12 cellular contexts compared by ENCODE assay signal in genomic region chr19:38252935-38253691, GRCh38. TPM values are rescaled to one million over a fixed set of nuclear protein-coding genes. Genes with fewer than 3 reads are reported as not detected.
DNase-seq lines count a peak whose midpoint lies in the region; ATAC-seq and TF ChIP-seq lines count a peak whose summit lies in the region.
"Had no signal": no experiment of that assay in that cellular context is flagged by ENCODE, and none has a peak within 500 bp of the region (broad histone marks: within the 10 kb centered on the region; RNA-seq: fewer than 3 reads in every experiment).

No MANE protein-coding gene starts in this region.

- H3K9ac ChIP-seq in endodermal cell (ENCODE audit: extremely low read depth, low read length, poor library complexity, severe bottlenecking): no peak overlapping the region
- peak overlapping the region; percentile 92 for H3K9ac ChIP-seq in muscle layer of colon (ENCODE audit: low read length)

- no peak for ATAC-seq in activated naive CD4-positive, alpha-beta T cell treated with anti-CD3 and anti-CD28 coated beads, Interleukin-2, amount 50 U/mL, for 72 hours
- ATAC-seq: left lobe of liver had no signal

- no peak overlapping the region for H3K4me3 Mint-ChIP-seq in endodermal cell
- H3K4me3 Mint-ChIP-seq in activated naive CD4-positive, alpha-beta T cell treated with anti-CD3 and anti-CD28 coated beads, Interleukin-2, amount 10 ng/mL, durations not matched to agents 7 days and 5 days: no peak overlapping the region

- H3K27ac ChIP-seq in endodermal cell (ENCODE audit: low read depth, low read length): peak overlapping the region; percentile 57
- peak overlapping the region; percentile 95 for H3K27ac ChIP-seq in muscle layer of colon (ENCODE audit: low read depth, low read length)
- H3K27ac ChIP-seq in transverse colon: peak overlapping the region; percentile 83 to 92 (median 90)
- H3K27ac ChIP-seq: 22Rv1 had no signal

- H3K4me1 ChIP-seq in endodermal cell (ENCODE audit: control insufficient read depth, insufficient read depth, low read length) (peaks cover 5% of the 10 kb centered on the region), muscle layer of colon (ENCODE audit: insufficient read depth, low read length) (peaks cover 37% of the 10 kb centered on the region), transverse colon (peaks cover 25 to 69% (median 35%) of the 10 kb centered on the region in 4 donors)

- intact Hi-C loops in transverse colon (cut with DNase I; ENCODE audit: low total_unique reads): no loop called here

- TF ChIP-seq CTCF in endodermal cell (conservative IDR thresholded peaks at IDR 0.05): no peak
- no peak for TF ChIP-seq CTCF in transverse colon (IDR thresholded peaks at IDR 0.05)

- H3K36me3 Mint-ChIP-seq in endodermal cell (ENCODE audit: low read depth): no peaks in the 10 kb centered on the region
- no peaks in the 10 kb centered on the region for H3K36me3 Mint-ChIP-seq in activated naive CD4-positive, alpha-beta T cell treated with anti-CD3 and anti-CD28 coated beads, Interleukin-2, amount 10 ng/mL, durations not matched to agents 7 days and 5 days
- no peaks in the 10 kb centered on the region for H3K36me3 Mint-ChIP-seq in activated naive CD4-positive, alpha-beta T cell treated with anti-CD3 and anti-CD28 coated beads, Interleukin-2, amount 50 U/mL, for 72 hours

- no peak overlapping the region for H3K4me3 ChIP-seq in endodermal cell (ENCODE audit: low read length)
- H3K4me3 ChIP-seq in muscle layer of colon (ENCODE audit: low read depth in 1 of 2, low read length in 2 of 2): peak overlapping the region; percentile 77 to 85
- H3K4me3 ChIP-seq in transverse colon: peak overlapping the region in 3 of 4 donors; percentile 11 to 30 (median 21)

- no peak overlapping the region for H3K27ac Mint-ChIP-seq in endodermal cell
- H3K27ac Mint-ChIP-seq in activated naive CD4-positive, alpha-beta T cell treated with anti-CD3 and anti-CD28 coated beads, Interleukin-2, amount 10 ng/mL, durations not matched to agents 7 days and 5 days: no peak overlapping the region
- no peak overlapping the region for H3K27ac Mint-ChIP-seq in activated naive CD4-positive, alpha-beta T cell treated with anti-CD3 and anti-CD28 coated beads, Interleukin-2, amount 50 U/mL, for 72 hours

- in situ Hi-C loops in transverse colon (cut with MboI; ENCODE audit: low pct_ligation_motif_present in 1 of 4, low pct_unique_long_range_greater_than_20kb in 1 of 4, low sequenced_read_pairs in 3 of 4): no loop called here

- H3K27me3 ChIP-seq in endodermal cell (ENCODE audit: control insufficient read depth, insufficient read depth, low read length, poor library complexity, severe bottlenecking): no peaks in the 10 kb centered on the region
- H3K27me3 ChIP-seq in muscle layer of colon (ENCODE audit: control insufficient read depth in 1 of 2, insufficient read depth in 2 of 2, low read length in 2 of 2): peaks cover 0 to 9% of the 10 kb centered on the region in 2 donors
- H3K27me3 ChIP-seq in transverse colon: peaks cover 24% of the 10 kb centered on the region

- TF ChIP-seq POLR2A in transverse colon (IDR thresholded peaks at IDR 0.05): no peak

- TF ChIP-seq EP300 in transverse colon (IDR thresholded peaks at IDR 0.05; ENCODE audit: low read depth): no peak

- H3K4me1 Mint-ChIP-seq in endodermal cell: peaks cover 18% of the 10 kb centered on the region
- peaks cover 8% of the 10 kb centered on the region for H3K4me1 Mint-ChIP-seq in activated naive CD4-positive, alpha-beta T cell treated with anti-CD3 and anti-CD28 coated beads, Interleukin-2, amount 10 ng/mL, durations not matched to agents 7 days and 5 days

- CTCF ChIA-PET in activated naive CD4-positive, alpha-beta T cell treated with anti-CD3 and anti-CD28 coated beads, Interleukin-2, amount 10 ng/mL, durations not matched to agents 7 days and 5 days (lab: Charles Lee): interaction anchor here (3.1 kb wide), 1 partner anchor 10 kb away, joined by 8 read pairs; no protein-coding TSS in a partner anchor

- H3K9me3 ChIP-seq in endodermal cell (ENCODE audit: control insufficient read depth, low read length) (no peaks in the 10 kb centered on the region), muscle layer of colon (ENCODE audit: low read length) (no peaks in the 10 kb centered on the region), transverse colon (no peaks in the 10 kb centered on the region)

- H3K27me3 Mint-ChIP-seq in endodermal cell (ENCODE audit: insufficient read depth): peaks cover 26% of the 10 kb centered on the region
- peaks cover 56% of the 10 kb centered on the region for H3K27me3 Mint-ChIP-seq in activated naive CD4-positive, alpha-beta T cell treated with anti-CD3 and anti-CD28 coated beads, Interleukin-2, amount 10 ng/mL, durations not matched to agents 7 days and 5 days

- DNase-seq in NCI-H82 (lab: John Stamatoyannopoulos, UW): peak; percentile 79
- no peak for DNase-seq in NCI-H82 treated with DMSO at 0.1 percent for 48 hours (lab: John Stamatoyannopoulos, UW; ENCODE audit: unreplicated experiment)
- DNase-seq in endodermal cell: peak; percentile 68
- DNase-seq in transverse colon: no peak
- DNase-seq in activated naive CD4-positive, alpha-beta T cell treated with anti-CD3 and anti-CD28 coated beads, Interleukin-2, amount 10 ng/mL, durations not matched to agents 7 days and 5 days: no peak
- no peak for DNase-seq in activated naive CD4-positive, alpha-beta T cell treated with anti-CD3 and anti-CD28 coated beads, Interleukin-2, amount 50 U/mL, for 72 hours (ENCODE audit: low spot score in 2 of 2)
- no peak for DNase-seq in NCI-H128 (lab: John Stamatoyannopoulos, UW; ENCODE audit: unreplicated experiment)
- DNase-seq: activated CD4-positive, CD25-positive, alpha-beta regulatory T cell treated with anti-CD3 and anti-CD28 coated beads, Interleukin-2, amount 50 U/mL, for 72 hours; NCI-H1417 treated with DMSO at 0.1 percent for 48 hours had no signal

- no peaks in the 10 kb centered on the region for H3K9me3 Mint-ChIP-seq in endodermal cell
- no peaks in the 10 kb centered on the region for H3K9me3 Mint-ChIP-seq in activated naive CD4-positive, alpha-beta T cell treated with anti-CD3 and anti-CD28 coated beads, Interleukin-2, amount 10 ng/mL, durations not matched to agents 7 days and 5 days
- H3K9me3 Mint-ChIP-seq in activated naive CD4-positive, alpha-beta T cell treated with anti-CD3 and anti-CD28 coated beads, Interleukin-2, amount 50 U/mL, for 72 hours: no peaks in the 10 kb centered on the region

- 57 to 64% methylated on average over 12 to 20 of the region's 21 CpGs for WGBS in endodermal cell (ENCODE audit: insufficient coverage in 1 of 2, insufficient read length in 1 of 2), 2 experiments
- 46% methylated on average over 21 of the region's 21 CpGs; no CpG with 5 or more reads in 1 of the 2 donors for WGBS in transverse colon (ENCODE audit: low coverage in 1 of 2), 2 donors

- no peaks in the 10 kb centered on the region for H3K36me3 ChIP-seq in endodermal cell (ENCODE audit: control insufficient read depth, insufficient read depth, low read length)
- peaks cover 5% of the 10 kb centered on the region for H3K36me3 ChIP-seq in muscle layer of colon (ENCODE audit: insufficient read depth, low read length)
- no peaks in the 10 kb centered on the region for H3K36me3 ChIP-seq in transverse colon

RNA-seq across cellular contexts. Expression of gene PPP1R14A, which starts 3.1 kb away (rescaled TPM):
- 10 to 100 TPM in 1 of 2 donors, 1 to 10 TPM in 1; 8.6 to 13.8 TPM for total RNA-seq in endodermal cell
- 8.8 TPM for polyA plus RNA-seq in endodermal cell (2013, experiment 1 of 2)
- 7.4 TPM for polyA plus RNA-seq in endodermal cell (2013, experiment 2 of 2)
- 100 to 1,000 TPM in 2 of 4 donors, 10 to 100 TPM in 2; 41.5 to 116 (median 80.0) TPM for total RNA-seq in transverse colon
- total RNA-seq in activated naive CD4-positive, alpha-beta T cell treated with anti-CD3 and anti-CD28 coated beads, Interleukin-2, amount 50 U/mL, for 72 hours: under 1 TPM; 0.46 to 0.74 TPM

RNA-seq across cellular contexts. Expression of gene SPINT2, which starts 11.3 kb away (rescaled TPM):
- 100 to 1,000 TPM; 415 to 487 TPM for total RNA-seq in endodermal cell
- polyA plus RNA-seq in endodermal cell (2013, experiment 1 of 2): 136 TPM
- 110 TPM for polyA plus RNA-seq in endodermal cell (2013, experiment 2 of 2)
- total RNA-seq in transverse colon: 1,000 to 10,000 TPM in 2 of 4 donors, 100 to 1,000 TPM in 2; 396 to 1,376 (median 946) TPM
- 100 to 1,000 TPM in 1 of 2 donors, 10 to 100 TPM in 1; 43.0 to 101 TPM for total RNA-seq in activated naive CD4-positive, alpha-beta T cell treated with anti-CD3 and anti-CD28 coated beads, Interleukin-2, amount 50 U/mL, for 72 hours

RNA-seq across cellular contexts. Expression of gene DPF1, which starts 29.1 kb away (rescaled TPM):
- total RNA-seq in endodermal cell (1 to 10 TPM; 3.3 to 4.5 TPM), transverse colon (not detected)
- polyA plus RNA-seq in endodermal cell (2013, experiment 1 of 2): 12.8 TPM
- 14.5 TPM for polyA plus RNA-seq in endodermal cell (2013, experiment 2 of 2)
- 1 to 10 TPM in 1 of 2 donors, not detected in 1; 2.1 TPM for total RNA-seq in activated naive CD4-positive, alpha-beta T cell treated with anti-CD3 and anti-CD28 coated beads, Interleukin-2, amount 50 U/mL, for 72 hours
- total RNA-seq: left lobe of liver had no signal

RNA-seq across cellular contexts. Expression of gene C19orf33, which starts 50.9 kb away (rescaled TPM):
- total RNA-seq in endodermal cell (10 to 100 TPM in 1 of 2 donors, 1 to 10 TPM in 1; 2.9 to 13.2 TPM), transverse colon (1,000 to 10,000 TPM in 1 of 4 donors, 100 to 1,000 TPM in 2, 10 to 100 TPM in 1; 76.0 to 1,160 (median 338) TPM)
- polyA plus RNA-seq in endodermal cell (2013, experiment 1 of 2): not detected
- not detected for polyA plus RNA-seq in endodermal cell (2013, experiment 2 of 2)
- total RNA-seq in activated naive CD4-positive, alpha-beta T cell treated with anti-CD3 and anti-CD28 coated beads, Interleukin-2, amount 50 U/mL, for 72 hours: not detected

Comparison
In these comparisons a context has a peak if more than half of its experiments do, and no peak if none do; other contexts are left out.
1. DNase-seq: peak in NCI-H82 (single experiment) and endodermal cell (single experiment); none in NCI-H82 treated with DMSO at 0.1 percent for 48 hours (single experiment), transverse colon (single experiment), activated naive CD4-positive, alpha-beta T cell treated with anti-CD3 and anti-CD28 coated beads, Interleukin-2, amount 10 ng/mL, durations not matched to agents 7 days and 5 days (single experiment), activated naive CD4-positive, alpha-beta T cell treated with anti-CD3 and anti-CD28 coated beads, Interleukin-2, amount 50 U/mL, for 72 hours (0 of 2) and NCI-H128 (single experiment).
2. RNA of gene PPP1R14A, which starts 3.1 kb away (total RNA-seq): 41.5 to 116 TPM in transverse colon and 8.6 to 13.8 TPM in endodermal cell; 0.46 to 0.74 TPM in activated naive CD4-positive, alpha-beta T cell treated with anti-CD3 and anti-CD28 coated beads, Interleukin-2, amount 50 U/mL, for 72 hours; every median in the first group is over 4 times any median in the second.
3. Peak in every context shown above with its lines, with median percentiles within 50 percentile points of each other: H3K27ac ChIP-seq.